1 cellular context compared by ENCODE assay signal in the genomic region with DNA sequence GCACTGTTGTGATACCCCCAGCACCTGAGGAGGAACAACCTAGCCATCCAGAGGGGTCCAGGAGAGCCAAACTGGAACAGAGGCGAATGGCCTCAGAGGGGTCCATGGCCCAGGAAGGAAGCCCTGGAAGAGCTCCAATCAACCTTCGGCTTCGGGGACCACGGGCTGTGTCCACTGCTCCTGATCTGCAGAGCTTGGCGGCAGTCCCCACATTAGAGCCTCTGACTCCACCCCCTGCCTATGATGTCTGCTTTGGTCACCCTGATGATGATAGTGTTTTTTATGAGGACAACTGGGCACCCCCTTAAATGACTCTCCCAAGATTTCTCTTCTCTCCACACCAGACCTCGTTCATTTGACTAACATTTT.
TF ChIP-seq lines count a peak whose summit lies in the region.

No MANE protein-coding gene starts in this region.

TF ChIP-seq in GM23338, 12 proteins besides CTCF, POLR2A, EP300 and RAD21:
- no peak for TF ChIP-seq JUNB (IDR thresholded peaks at IDR 0.05; ENCODE audit: unreplicated experiment)
